ENCODE assay signal across 29 cellular contexts in the genomic region with DNA sequence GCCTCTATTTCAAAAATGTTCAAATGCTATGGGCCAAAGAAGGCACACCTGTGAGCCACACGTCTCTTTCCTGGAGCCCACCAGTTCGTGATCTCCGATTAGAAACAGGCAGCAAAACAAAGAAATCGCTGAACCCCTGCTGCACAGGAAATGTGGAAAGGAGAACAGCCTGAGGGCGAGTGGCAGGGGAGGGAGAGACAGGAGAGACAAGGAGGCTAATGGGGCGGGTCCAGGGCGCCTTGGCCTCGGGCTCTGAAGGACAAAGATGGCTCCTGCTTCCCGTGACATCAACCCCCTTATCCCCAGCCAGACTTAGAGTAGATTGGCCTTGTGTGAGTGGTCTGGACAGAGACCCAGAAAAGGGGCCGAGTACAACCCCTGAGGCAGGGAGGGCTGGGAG.
DNase-seq lines count a peak whose midpoint lies in the region; ATAC-seq and FAIRE-seq lines count a peak whose summit lies in the region.
"Had no signal": no experiment of that assay in that cellular context is flagged by ENCODE, and none has a peak within 500 bp of the region (broad histone marks: within the 10 kb centered on the region; RNA-seq: fewer than 3 reads in every experiment).

No MANE protein-coding gene starts in this region.

- H3K4me1 ChIP-seq in HUES6 (ENCODE audit: control insufficient read depth, insufficient read depth, low read length): peaks cover 23% of the 10 kb centered on the region
- H3K4me1 ChIP-seq in SJCRH30: no peaks in the 10 kb centered on the region
- peaks cover 3 to 6% of the 10 kb centered on the region in 2 donors for H3K4me1 ChIP-seq in small intestine (ENCODE audit: control insufficient read depth in 2 of 2, insufficient read depth in 1 of 2, low read depth in 1 of 2, low read length in 1 of 2)
- H3K4me1 ChIP-seq: gastrocnemius medialis had no signal

- H3K27me3 ChIP-seq in HUES6 (ENCODE audit: control insufficient read depth, insufficient read depth, low read length): no peaks in the 10 kb centered on the region
- no peaks in the 10 kb centered on the region for H3K27me3 ChIP-seq in SJCRH30
- no peaks in the 10 kb centered on the region for H3K27me3 ChIP-seq in small intestine (ENCODE audit: control insufficient read depth in 2 of 2, insufficient read depth in 2 of 2, low read length in 2 of 2)
- H3K27me3 ChIP-seq: gastrocnemius medialis, pancreas had no signal

- no peaks in the 10 kb centered on the region for H3K36me3 ChIP-seq in HUES6 (ENCODE audit: control insufficient read depth, insufficient read depth, low read length)
- no peaks in the 10 kb centered on the region for H3K36me3 ChIP-seq in SJCRH30
- H3K36me3 ChIP-seq in small intestine (ENCODE audit: control insufficient read depth in 2 of 2, insufficient read depth in 2 of 2, low read length in 2 of 2): no peaks in the 10 kb centered on the region
- H3K36me3 ChIP-seq: gastrocnemius medialis, pancreas had no signal

- H3K27ac ChIP-seq in HUES6 (ENCODE audit: low read depth, low read length) (no peak overlapping the region), SJCRH30 (no peak overlapping the region), small intestine (ENCODE audit: low read depth in 1 of 2, low read length in 1 of 2) (peak overlapping the region; percentile 51 to 93)
- H3K27ac ChIP-seq: gastrocnemius medialis, KMS-11, pancreas, SK-N-MC had no signal

- DNase-seq in SJCRH30: peak; percentile 19 to 43
- peak; percentile 73 for DNase-seq in iPS-NIHi7 (ENCODE audit: extremely low spot score)
- no peak for DNase-seq in small intestine
- no peak for DNase-seq in AG08396 (ENCODE audit: low spot score)
- no peak for DNase-seq in hippocampal formation (lab: John Stamatoyannopoulos, UW)
- DNase-seq: activated CD4-positive, alpha-beta T cell treated with anti-CD3 and anti-CD28 coated beads for 36 hours; activated CD8-positive, alpha-beta T cell treated with anti-CD3 and anti-CD28 coated beads, Interleukin-2, amount 10 ng/mL, durations not matched to agents 7 days and 5 days; activated naive CD8-positive, alpha-beta T cell treated with anti-CD3 and anti-CD28 coated beads, Interleukin-2, amount 10 ng/mL, durations not matched to agents 7 days and 5 days; C1 segment of cervical spinal cord; Calu3; caudate nucleus; DND-41; gastrocnemius medialis; HFFc6; hypothalamus; midbrain; naive thymus-derived CD8-positive, alpha-beta T cell; NCI-H187 treated with DMSO at 0.1 percent for 48 hours; NCI-H526 treated with DMSO at 0.1 percent for 48 hours; pancreas; RPMI8226; stimulated activated CD4-positive, alpha-beta T cell treated with anti-CD3 and anti-CD28 coated beads, Interleukin-2, amount 100 ng/mL, for 48 hours had no signal

- ATAC-seq in HG03039 (IDR thresholded peaks at IDR 0.05; ENCODE audit: unreplicated experiment): no peak
- ATAC-seq: activated CD4-positive, alpha-beta T cell treated with anti-CD3 and anti-CD28 coated beads for 36 hours; activated CD8-positive, alpha-beta T cell treated with anti-CD3 and anti-CD28 coated beads, Interleukin-2, amount 10 ng/mL, durations not matched to agents 7 days and 5 days; gastrocnemius medialis; naive thymus-derived CD8-positive, alpha-beta T cell; pancreas had no signal

- FAIRE-seq in small intestine (lab: Jason Lieb, UNC): no peak
- FAIRE-seq: endometrium, GM18507, keratinocyte, pancreas had no signal

- H3K9ac ChIP-seq in HUES6 (ENCODE audit: low read length): peak overlapping the region; percentile 2
- H3K9ac ChIP-seq: KMS-11 had no signal

- H3K4me3 ChIP-seq in HUES6 (ENCODE audit: low read depth, low read length): no peak overlapping the region
- no peak overlapping the region for H3K4me3 ChIP-seq in SJCRH30
- H3K4me3 ChIP-seq in small intestine (ENCODE audit: low read depth in 1 of 2, low read length in 2 of 2): no peak overlapping the region
- H3K4me3 ChIP-seq: gastrocnemius medialis, pancreas, SK-N-MC had no signal

- WGBS in small intestine, 3 donors: 68 to 84% (median 77%) methylated on average over 10 of the region's 10 CpGs

- H3K9me3 ChIP-seq in HUES6 (ENCODE audit: control insufficient read depth, insufficient read depth, low read depth, low read length): no peaks in the 10 kb centered on the region
- H3K9me3 ChIP-seq in SJCRH30 (replicated peaks): no peaks in the 10 kb centered on the region
- no peaks in the 10 kb centered on the region for H3K9me3 ChIP-seq in small intestine (ENCODE audit: control insufficient read depth, low read depth)
- H3K9me3 ChIP-seq: gastrocnemius medialis, pancreas had no signal

Comparison
In these comparisons a context has a peak if more than half of its experiments do, and no peak if none do; other contexts are left out.
1. H3K27ac ChIP-seq: peak in small intestine (2 of 2); none in HUES6 (single experiment) and SJCRH30 (single experiment).
2. DNase-seq: peak in SJCRH30 (2 of 2) and iPS-NIHi7 (single experiment); none in small intestine (single experiment), AG08396 (single experiment) and hippocampal formation (0 of 2).